Comparison of ENCODE assay signal across 19 cellular contexts in genomic region chr1:118217073-118217620, GRCh38. TPM values are rescaled to one million over a fixed set of nuclear protein-coding genes. Genes with fewer than 3 reads are reported as not detected.
DNase-seq lines count a peak whose midpoint lies in the region; ATAC-seq, FAIRE-seq and TF ChIP-seq lines count a peak whose summit lies in the region.
"Had no signal": no experiment of that assay in that cellular context is flagged by ENCODE, and none has a peak within 500 bp of the region (broad histone marks: within the 10 kb centered on the region; RNA-seq: fewer than 3 reads in every experiment).

No MANE protein-coding gene starts in this region.

- H3K9me3 ChIP-seq in spleen: no peaks in the 10 kb centered on the region

- no peak overlapping the region for H3K4me3 Mint-ChIP-seq in activated CD4-positive, alpha-beta memory T cell treated with anti-CD3 and anti-CD28 coated beads for 36 hours

- no peak for ATAC-seq in HG03196 (IDR thresholded peaks at IDR 0.05; ENCODE audit: unreplicated experiment)

- no peaks in the 10 kb centered on the region for H3K9me3 Mint-ChIP-seq in activated CD4-positive, alpha-beta memory T cell treated with anti-CD3 and anti-CD28 coated beads for 36 hours

- POLR2A ChIA-PET in activated CD4-positive, alpha-beta memory T cell treated with anti-CD3 and anti-CD28 coated beads for 36 hours (lab: Charles Lee): no interaction called here

- H3K4me1 ChIP-seq in spleen: no peaks in the 10 kb centered on the region

- CTCF ChIA-PET in activated CD4-positive, alpha-beta memory T cell treated with anti-CD3 and anti-CD28 coated beads for 36 hours (lab: Charles Lee): no interaction called here

- intact Hi-C loops in spleen (cut with DNase I; ENCODE audit: low total_unique reads): no loop called here
- intact Hi-C loops in activated CD4-positive, alpha-beta memory T cell treated with anti-CD3 and anti-CD28 coated beads for 36 hours (cut with micrococcal nuclease): no loop called here

- H3K27me3 Mint-ChIP-seq in activated CD4-positive, alpha-beta memory T cell treated with anti-CD3 and anti-CD28 coated beads for 36 hours: no peaks in the 10 kb centered on the region

- TF ChIP-seq CTCF in bronchial epithelial cell (IDR thresholded peaks at IDR 0.05; ENCODE audit: insufficient read depth, low read length, severe bottlenecking): no peak
- TF ChIP-seq CTCF in spleen (IDR thresholded peaks at IDR 0.05 in 8 of 11, conservative IDR thresholded peaks at IDR 0.05 in 3 of 11): no peak

- H3K27me3 ChIP-seq in bronchial epithelial cell (ENCODE audit: control insufficient read depth, insufficient read depth, low read length) (no peaks in the 10 kb centered on the region), spleen (replicated peaks in 1 of 7) (no peaks in the 10 kb centered on the region)

- H3K4me1 Mint-ChIP-seq in activated CD4-positive, alpha-beta memory T cell treated with anti-CD3 and anti-CD28 coated beads for 36 hours (ENCODE audit: low read depth): no peaks in the 10 kb centered on the region

- no peak overlapping the region for H3K27ac ChIP-seq in spleen

- H3K4me3 ChIP-seq in bronchial epithelial cell (ENCODE audit: low read depth, low read length): no peak overlapping the region
- H3K4me3 ChIP-seq in spleen: no peak overlapping the region

- no peaks in the 10 kb centered on the region for H3K36me3 Mint-ChIP-seq in activated CD4-positive, alpha-beta memory T cell treated with anti-CD3 and anti-CD28 coated beads for 36 hours

- whole genome bisulfite sequencing in spleen, 5 donors: 9 to 28% (median 14%) methylated on average over 1 of the region's 1 CpG

- no peaks in the 10 kb centered on the region for H3K36me3 ChIP-seq in bronchial epithelial cell (ENCODE audit: control insufficient read depth, insufficient read depth, low read length)
- H3K36me3 ChIP-seq in spleen: no peaks in the 10 kb centered on the region

- FAIRE-seq in bronchial epithelial cell (lab: Jason Lieb, UNC): peak; percentile 18
- FAIRE-seq: GM19239 had no signal

- no peak for TF ChIP-seq POLR2A in spleen (IDR thresholded peaks at IDR 0.05)

- H3K27ac Mint-ChIP-seq in activated CD4-positive, alpha-beta memory T cell treated with anti-CD3 and anti-CD28 coated beads for 36 hours: no peak overlapping the region

- DNase-seq in NCI-H1417 (lab: John Stamatoyannopoulos, UW) (peak in 2 of 3 experiments; percentile 24 to 79), NCI-H1417 treated with DMSO at 0.1 percent for 48 hours (lab: John Stamatoyannopoulos, UW) (no peak), M059J (ENCODE audit: low read depth) (peak; percentile 9), bronchial epithelial cell (ENCODE audit: low read depth) (no peak), renal cortical epithelial cell (ENCODE audit: low read depth) (peak; percentile 16), spleen (no peak)
- DNase-seq in activated CD4-positive, alpha-beta memory T cell treated with anti-CD3 and anti-CD28 coated beads for 36 hours: no peak
- DNase-seq: 8988T, C1 segment of cervical spinal cord, DMS 273 treated with DMSO at 0.1 percent for 48 hours, EL, HCEC 1CT, NCI-H1092, NCI-H1694, NCI-H2107, NCI-H2227 treated with DMSO at 0.1 percent for 48 hours, NCI-H526 had no signal

RNA-seq across cellular contexts. Expression of gene SPAG17, which starts 32.1 kb away (rescaled TPM):
- not detected in 2 replicates for total RNA-seq in M059J (2014; rRNA removed; shearing (Covaris generic))
- total RNA-seq in bronchial epithelial cell (under 0.01 and 1.7 TPM in 2 replicates), renal cortical epithelial cell (1.4 and 14.6 TPM in 2 replicates), spleen (under 1 TPM in 4 of 7 donors, not detected in 3; 0.23 to 0.91 (median 0.53) TPM)
- polyA plus RNA-seq in spleen: under 1 TPM in 1 of 3 donors, not detected in 2; under 0.01 TPM
- not detected for total RNA-seq in activated CD4-positive, alpha-beta memory T cell treated with anti-CD3 and anti-CD28 coated beads for 36 hours

Comparison
In these comparisons a context has a peak if more than half of its experiments do, and no peak if none do; other contexts are left out.
1. DNase-seq: peak in NCI-H1417 (2 of 3), M059J (single experiment) and renal cortical epithelial cell (single experiment); none in NCI-H1417 treated with DMSO at 0.1 percent for 48 hours (single experiment), bronchial epithelial cell (single experiment), spleen (single experiment) and activated CD4-positive, alpha-beta memory T cell treated with anti-CD3 and anti-CD28 coated beads for 36 hours (single experiment).